14 cellular contexts compared by ENCODE assay signal in the genomic region with DNA sequence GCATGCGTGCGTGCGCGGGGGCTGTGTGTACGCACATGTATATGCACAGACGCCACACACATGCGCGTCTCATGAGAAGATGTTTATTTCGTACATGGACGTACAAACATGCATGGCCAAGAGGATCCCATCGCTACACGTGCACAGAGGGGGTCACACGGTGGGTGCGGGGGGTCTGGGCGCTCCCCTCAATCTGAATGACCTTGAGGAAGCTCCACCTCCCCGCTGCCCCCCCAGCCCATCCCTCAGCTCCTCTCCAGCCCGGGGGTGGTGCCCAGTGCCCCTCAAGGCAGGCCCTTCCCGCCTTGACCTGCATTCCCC. TPM values are rescaled to one million over a fixed set of nuclear protein-coding genes. Genes with fewer than 3 reads are reported as not detected.
DNase-seq lines count a peak whose midpoint lies in the region; ATAC-seq and TF ChIP-seq lines count a peak whose summit lies in the region.
"Had no signal": no experiment of that assay in that cellular context is flagged by ENCODE, and none has a peak within 500 bp of the region (broad histone marks: within the 10 kb centered on the region; RNA-seq: fewer than 3 reads in every experiment).

No MANE protein-coding gene starts in this region.

- peak overlapping the region; percentile 51 for H3K27ac Mint-ChIP-seq in activated naive CD4-positive, alpha-beta T cell treated with anti-CD3 and anti-CD28 coated beads, Interleukin-2, amount 50 U/mL, for 24 hours
- no peak overlapping the region for H3K27ac Mint-ChIP-seq in mesothelial cell of epicardium
- H3K27ac Mint-ChIP-seq: activated CD4-positive, alpha-beta T cell treated with anti-CD3 and anti-CD28 coated beads, Interleukin-2, amount 10 ng/mL, durations not matched to agents 24 days and 14 days; stimulated activated memory B cell treated with anti-CD40 and anti-IgM and Interleukin-4, amounts not matched to agents 10 μg/mL and 1 μg/mL and 100 μg/mL, for 72 hours had no signal

- H3K9me3 Mint-ChIP-seq in activated naive CD4-positive, alpha-beta T cell treated with anti-CD3 and anti-CD28 coated beads, Interleukin-2, amount 50 U/mL, for 24 hours: no peaks in the 10 kb centered on the region
- H3K9me3 Mint-ChIP-seq in mesothelial cell of epicardium: no peaks in the 10 kb centered on the region
- H3K9me3 Mint-ChIP-seq: activated CD4-positive, alpha-beta T cell treated with anti-CD3 and anti-CD28 coated beads, Interleukin-2, amount 10 ng/mL, durations not matched to agents 24 days and 14 days; stimulated activated memory B cell treated with anti-CD40 and anti-IgM and Interleukin-4, amounts not matched to agents 10 μg/mL and 1 μg/mL and 100 μg/mL, for 72 hours had no signal

- 82 to 84% methylated on average over 17 to 18 of the region's 18 CpGs for WGBS in tibial nerve, 2 donors

- H3K36me3 Mint-ChIP-seq in activated naive CD4-positive, alpha-beta T cell treated with anti-CD3 and anti-CD28 coated beads, Interleukin-2, amount 50 U/mL, for 24 hours: no peaks in the 10 kb centered on the region
- peaks cover 5% of the 10 kb centered on the region for H3K36me3 Mint-ChIP-seq in mesothelial cell of epicardium

- H3K27me3 ChIP-seq in dorsolateral prefrontal cortex (no peaks in the 10 kb centered on the region), tibial nerve (no peaks in the 10 kb centered on the region)
- H3K27me3 ChIP-seq: SJCRH30 had no signal

- peak overlapping the region; percentile 13 for H3K4me3 Mint-ChIP-seq in activated naive CD4-positive, alpha-beta T cell treated with anti-CD3 and anti-CD28 coated beads, Interleukin-2, amount 50 U/mL, for 24 hours
- peak overlapping the region; percentile 80 for H3K4me3 Mint-ChIP-seq in mesothelial cell of epicardium
- H3K4me3 Mint-ChIP-seq: activated CD4-positive, alpha-beta T cell treated with anti-CD3 and anti-CD28 coated beads, Interleukin-2, amount 10 ng/mL, durations not matched to agents 24 days and 14 days had no signal

- TF ChIP-seq EP300 in tibial nerve (IDR thresholded peaks at IDR 0.05): no peak

- no peaks in the 10 kb centered on the region for H3K27me3 Mint-ChIP-seq in activated naive CD4-positive, alpha-beta T cell treated with anti-CD3 and anti-CD28 coated beads, Interleukin-2, amount 50 U/mL, for 24 hours
- H3K27me3 Mint-ChIP-seq in mesothelial cell of epicardium (ENCODE audit: low read depth): no peaks in the 10 kb centered on the region

- in situ Hi-C loops in KBM-7 (cut with MboI; ENCODE audit: low pct_unique_long_range_greater_than_20kb, low sequenced_read_pairs): no loop called here

- H3K4me1 ChIP-seq in tibial nerve: peaks cover 0 to 22% (median 9%) of the 10 kb centered on the region in 4 donors
- H3K4me1 ChIP-seq: SJCRH30 had no signal

- DNase-seq in activated naive CD4-positive, alpha-beta T cell treated with anti-CD3 and anti-CD28 coated beads, Interleukin-2, amount 50 U/mL, for 16 hours: no peak
- DNase-seq in dorsolateral prefrontal cortex: no peak
- no peak for DNase-seq in mesothelial cell of epicardium (ENCODE audit: low spot score in 2 of 2, unreplicated experiment in 2 of 2)
- no peak for DNase-seq in tibial nerve (ENCODE audit: low spot score in 2 of 2)
- DNase-seq in retina: no peak
- no peak for DNase-seq in KBM-7
- DNase-seq: activated CD4-positive, alpha-beta T cell treated with anti-CD3 and anti-CD28 coated beads, Interleukin-2, amount 10 ng/mL, durations not matched to agents 24 days and 14 days; activated naive CD4-positive, alpha-beta T cell treated with Interleukin-2 at 50 U/mL for 16 hours; MM.1S; SJCRH30 had no signal

- intact Hi-C loops in dorsolateral prefrontal cortex (cut with DNase I): no loop called here

- H3K27ac ChIP-seq in dorsolateral prefrontal cortex: peak overlapping the region in 51 of 59 donors; percentile 38 to 92 (median 78)
- peak overlapping the region in 2 of 4 donors; percentile 76 to 91 for H3K27ac ChIP-seq in tibial nerve
- H3K27ac ChIP-seq: SJCRH30 had no signal

- TF ChIP-seq POLR2A in tibial nerve (IDR thresholded peaks at IDR 0.05): no peak

- H3K36me3 ChIP-seq in tibial nerve: peaks cover 0 to 69% (median 3%) of the 10 kb centered on the region in 3 donors

- ATAC-seq in HG02759 (IDR thresholded peaks at IDR 0.05; ENCODE audit: unreplicated experiment): no peak
- ATAC-seq: stimulated activated memory B cell treated with anti-CD40 and anti-IgM and Interleukin-4, amounts not matched to agents 10 μg/mL and 1 μg/mL and 100 μg/mL, for 72 hours had no signal

- H3K4me3 ChIP-seq in dorsolateral prefrontal cortex (peak overlapping the region in 58 of 59 donors; percentile 36 to 75 (median 62)), tibial nerve (peak overlapping the region in 3 of 4 donors; percentile 43 to 81 (median 52))
- H3K4me3 ChIP-seq: SJCRH30 had no signal

- no peak for TF ChIP-seq CTCF in dorsolateral prefrontal cortex (IDR thresholded peaks at IDR 0.05 in 54 of 56, conservative IDR thresholded peaks at IDR 0.05 in 2 of 56; ENCODE audit: low read depth in 1 of 56, partially characterized antibody in 56 of 56)
- no peak for TF ChIP-seq CTCF in mesothelial cell of epicardium (IDR thresholded peaks at IDR 0.05; ENCODE audit: unreplicated experiment)
- TF ChIP-seq CTCF in tibial nerve (IDR thresholded peaks at IDR 0.05): no peak

- H3K9me3 ChIP-seq in tibial nerve: no peaks in the 10 kb centered on the region
- H3K9me3 ChIP-seq: SJCRH30 had no signal

- H3K4me1 Mint-ChIP-seq in activated naive CD4-positive, alpha-beta T cell treated with anti-CD3 and anti-CD28 coated beads, Interleukin-2, amount 50 U/mL, for 24 hours: peaks cover 4% of the 10 kb centered on the region
- no peaks in the 10 kb centered on the region for H3K4me1 Mint-ChIP-seq in mesothelial cell of epicardium

RNA-seq across cellular contexts. Expression of a gene that starts 1.5 kb away (rescaled TPM):
- total RNA-seq in dorsolateral prefrontal cortex (10 to 100 TPM; 14.3 to 63.6 (median 37.6) TPM), mesothelial cell of epicardium (16.7 to 18.3 TPM (median 17.3 TPM) in 3 replicates), tibial nerve (10 to 100 TPM in 1 of 4 donors, 1 to 10 TPM in 2, not detected in 1; 4.0 to 27.3 (median 5.1) TPM)
- total RNA-seq: activated CD4-positive, alpha-beta T cell treated with anti-CD3 and anti-CD28 coated beads, Interleukin-2, amount 10 ng/mL, durations not matched to agents 24 days and 14 days; H4 had no signal

RNA-seq across cellular contexts. Expression of a gene that starts 27.0 kb away (rescaled TPM):
- total RNA-seq in dorsolateral prefrontal cortex (10 to 100 TPM; 12.3 to 33.0 (median 20.2) TPM), mesothelial cell of epicardium (31.8 to 35.4 TPM (median 35.3 TPM) in 3 replicates), tibial nerve (10 to 100 TPM; 19.6 to 47.4 (median 27.0) TPM)

RNA-seq across cellular contexts. Expression of a gene that starts 35.7 kb away (rescaled TPM):
- total RNA-seq in dorsolateral prefrontal cortex (100 to 1,000 TPM in 102 of 120 experiments, 10 to 100 TPM in 18; 79.2 to 139 (median 114) TPM), mesothelial cell of epicardium (97.2 to 98.8 TPM (median 97.4 TPM) in 3 replicates), tibial nerve (100 to 1,000 TPM; 129 to 161 (median 146) TPM)
